In genomic region chrX:154487518-154488290, GRCh38 we compare ENCODE assay signal across 10 cellular contexts. TPM values are rescaled to one million over a fixed set of nuclear protein-coding genes. Genes with fewer than 3 reads are reported as not detected.
DNase-seq lines count a peak whose midpoint lies in the region; ATAC-seq and TF ChIP-seq lines count a peak whose summit lies in the region.
"Had no signal": no experiment of that assay in that cellular context is flagged by ENCODE, and none has a peak within 500 bp of the region (broad histone marks: within the 10 kb centered on the region; RNA-seq: fewer than 3 reads in every experiment).

No MANE protein-coding gene starts in this region.

- CTCF ChIA-PET in activated CD8-positive, alpha-beta T cell treated with anti-CD3 and anti-CD28 coated beads for 36 hours (lab: Charles Lee): interaction anchor here (1.2 kb wide), 1 partner anchor 48 kb away, joined by 3 read pairs; no protein-coding TSS in a partner anchor
- CTCF ChIA-PET in activated CD8-positive, alpha-beta T cell treated with anti-CD3 and anti-CD28 coated beads, Interleukin-2, amount 10 ng/mL, durations not matched to agents 7 days and 5 days (lab: Charles Lee): interaction anchor here (1.8 kb wide), 1 partner anchor 39 kb away, joined by 4 read pairs; no protein-coding TSS in a partner anchor
- CTCF ChIA-PET in PC-9 (lab: Charles Lee): no interaction called here
- CTCF ChIA-PET in PC-3 (lab: Charles Lee): no interaction called here

- TF ChIP-seq POLR2A in gastroesophageal sphincter (IDR thresholded peaks at IDR 0.05): no peak

- intact Hi-C loops in activated CD8-positive, alpha-beta T cell treated with anti-CD3 and anti-CD28 coated beads for 36 hours (cut with micrococcal nuclease): no loop called here
- intact Hi-C loops in PC-9 (cut with micrococcal nuclease; ENCODE audit: unreplicated experiment) (loop anchor here (5.0 kb wide), 1 partner anchor 90 kb away; the partner anchor contains the start of gene RPL10), PC-3 (cut with micrococcal nuclease) (no loop called here)

- DNase-seq in activated CD8-positive, alpha-beta T cell treated with anti-CD3 and anti-CD28 coated beads for 36 hours: no peak
- no peak for DNase-seq in activated CD8-positive, alpha-beta T cell treated with anti-CD3 and anti-CD28 coated beads, Interleukin-2, amount 10 ng/mL, durations not matched to agents 7 days and 5 days
- DNase-seq in PC-9: no peak
- no peak for DNase-seq in smooth muscle cell (lab: John Stamatoyannopoulos, UW; ENCODE audit: unreplicated experiment)
- no peak for DNase-seq in NCI-H2029 treated with DMSO at 0.1 percent for 48 hours (lab: John Stamatoyannopoulos, UW)
- DNase-seq in PC-3: no peak
- DNase-seq: NCI-H1048 had no signal

- no TSS peak for BruUV-seq in PC-9 (replicated peaks; lab: Mats Ljungman, UMichigan)
- BruUV-seq in PC-3 (replicated peaks; lab: Mats Ljungman, UMichigan): no TSS peak

- no peak for TF ChIP-seq CTCF in activated CD8-positive, alpha-beta T cell treated with anti-CD3 and anti-CD28 coated beads for 36 hours (IDR thresholded peaks at IDR 0.05)
- TF ChIP-seq CTCF in PC-9 (conservative IDR thresholded peaks at IDR 0.05): no peak
- TF ChIP-seq CTCF in gastroesophageal sphincter (IDR thresholded peaks at IDR 0.05): no peak
- no peak for TF ChIP-seq CTCF in smooth muscle cell (IDR thresholded peaks at IDR 0.05; ENCODE audit: borderline replicate concordance, insufficient read depth, poor library complexity, severe bottlenecking)
- no peak for TF ChIP-seq CTCF in PC-3 (conservative IDR thresholded peaks at IDR 0.05; ENCODE audit: low read depth, low read length)

- POLR2A ChIA-PET in activated CD8-positive, alpha-beta T cell treated with anti-CD3 and anti-CD28 coated beads for 36 hours (lab: Charles Lee): interaction anchor here (0.9 to 2.6 kb wide), 4 partner anchors 10 to 88 kb away, joined by 3 to 16 read pairs (median 3); partner anchors contain the start of gene RPL10
- POLR2A ChIA-PET in activated CD8-positive, alpha-beta T cell treated with anti-CD3 and anti-CD28 coated beads, Interleukin-2, amount 10 ng/mL, durations not matched to agents 7 days and 5 days (lab: Charles Lee): interaction anchor here (0.6 to 2.4 kb wide), 5 partner anchors 29 to 139 kb away, joined by 3 to 8 read pairs (median 4); partner anchors contain the start of gene FAM3A
- POLR2A ChIA-PET in PC-9 (lab: Charles Lee; ENCODE audit: unreplicated experiment): interaction anchor here (1.0 kb wide), 1 partner anchor 117 kb away, joined by 12 read pairs; no protein-coding TSS in a partner anchor
- POLR2A ChIA-PET in PC-3 (lab: Charles Lee; ENCODE audit: unreplicated experiment): no interaction called here

- H3K36me3 ChIP-seq in PC-9 (ENCODE audit: low read depth): no peaks in the 10 kb centered on the region
- H3K36me3 ChIP-seq in gastroesophageal sphincter: peaks cover 0 to 25% of the 10 kb centered on the region in 2 donors
- no peaks in the 10 kb centered on the region for H3K36me3 ChIP-seq in smooth muscle cell (ENCODE audit: low read depth)
- H3K36me3 ChIP-seq in PC-3 (ENCODE audit: low read depth, low read length): peaks cover 15% of the 10 kb centered on the region
- H3K36me3 ChIP-seq: neutrophil had no signal

- peaks cover 18% of the 10 kb centered on the region for H3K36me3 Mint-ChIP-seq in activated CD8-positive, alpha-beta T cell treated with anti-CD3 and anti-CD28 coated beads for 36 hours (ENCODE audit: low read depth)
- H3K36me3 Mint-ChIP-seq in activated CD8-positive, alpha-beta T cell treated with anti-CD3 and anti-CD28 coated beads, Interleukin-2, amount 10 ng/mL, durations not matched to agents 7 days and 5 days (ENCODE audit: low read depth): peaks cover 25% of the 10 kb centered on the region

- no peak overlapping the region for H3K27ac Mint-ChIP-seq in activated CD8-positive, alpha-beta T cell treated with anti-CD3 and anti-CD28 coated beads for 36 hours
- H3K27ac Mint-ChIP-seq in activated CD8-positive, alpha-beta T cell treated with anti-CD3 and anti-CD28 coated beads, Interleukin-2, amount 10 ng/mL, durations not matched to agents 7 days and 5 days: no peak overlapping the region

- WGBS in gastroesophageal sphincter (ENCODE audit: low coverage in 1 of 2), 2 donors: 76 to 81% methylated on average over 3 to 6 of the region's 28 CpGs
- WGBS in smooth muscle cell (ENCODE audit: low lambda C conversion rate): 93% methylated on average over 28 of the region's 28 CpGs

- H3K4me1 Mint-ChIP-seq in activated CD8-positive, alpha-beta T cell treated with anti-CD3 and anti-CD28 coated beads for 36 hours (ENCODE audit: low read depth): peaks cover 29% of the 10 kb centered on the region
- H3K4me1 Mint-ChIP-seq in activated CD8-positive, alpha-beta T cell treated with anti-CD3 and anti-CD28 coated beads, Interleukin-2, amount 10 ng/mL, durations not matched to agents 7 days and 5 days (ENCODE audit: low read depth): peaks cover 37% of the 10 kb centered on the region

- H3K4me3 ChIP-seq in PC-9 (no peak overlapping the region), gastroesophageal sphincter (no peak overlapping the region), smooth muscle cell (no peak overlapping the region), PC-3 (ENCODE audit: low read length) (no peak overlapping the region)

- H3K4me1 ChIP-seq in PC-9 (replicated peaks; ENCODE audit: insufficient read depth): peaks cover 30% of the 10 kb centered on the region
- peaks cover 0 to 55% (median 4%) of the 10 kb centered on the region in 3 donors for H3K4me1 ChIP-seq in gastroesophageal sphincter
- H3K4me1 ChIP-seq in smooth muscle cell (ENCODE audit: low read depth): peaks cover 3% of the 10 kb centered on the region
- H3K4me1 ChIP-seq in PC-3 (ENCODE audit: insufficient read depth, low read length): peaks cover 34% of the 10 kb centered on the region

- H4K20me1 ChIP-seq in PC-9 (ENCODE audit: insufficient read depth) (no peaks in the 10 kb centered on the region), smooth muscle cell (ENCODE audit: low read depth) (no peaks in the 10 kb centered on the region), PC-3 (ENCODE audit: low read length) (no peaks in the 10 kb centered on the region)

- H3K79me2 ChIP-seq in PC-9 (ENCODE audit: low read depth) (peaks cover 14% of the 10 kb centered on the region), smooth muscle cell (ENCODE audit: low read depth) (peaks cover 12% of the 10 kb centered on the region), PC-3 (ENCODE audit: low read length) (peaks cover 52% of the 10 kb centered on the region)

- H3F3A ChIP-seq in PC-9 (ENCODE audit: insufficient read depth, low read depth): peaks cover 9% of the 10 kb centered on the region; the same call in 1 of the 2 replicates
- no peaks in the 10 kb centered on the region for H3F3A ChIP-seq in smooth muscle cell (ENCODE audit: low read depth)
- no peaks in the 10 kb centered on the region for H3F3A ChIP-seq in PC-3 (ENCODE audit: low read length, unreplicated experiment)

- H2AFZ ChIP-seq in PC-9 (no peak overlapping the region), smooth muscle cell (ENCODE audit: low read depth) (no peak overlapping the region), PC-3 (ENCODE audit: low read length) (no peak overlapping the region)

- H3K27ac ChIP-seq in PC-9 (no peak overlapping the region), gastroesophageal sphincter (peak overlapping the region in 3 of 4 donors; percentile 84 to 90 (median 90)), smooth muscle cell (ENCODE audit: low read depth) (peak overlapping the region; percentile 70), PC-3 (ENCODE audit: low read length) (no peak overlapping the region)

- peak overlapping the region; percentile 71 for H3K4me3 Mint-ChIP-seq in activated CD8-positive, alpha-beta T cell treated with anti-CD3 and anti-CD28 coated beads for 36 hours
- no peak overlapping the region for H3K4me3 Mint-ChIP-seq in activated CD8-positive, alpha-beta T cell treated with anti-CD3 and anti-CD28 coated beads, Interleukin-2, amount 10 ng/mL, durations not matched to agents 7 days and 5 days

- no peak for ATAC-seq in activated CD8-positive, alpha-beta T cell treated with anti-CD3 and anti-CD28 coated beads for 36 hours
- ATAC-seq in activated CD8-positive, alpha-beta T cell treated with anti-CD3 and anti-CD28 coated beads, Interleukin-2, amount 10 ng/mL, durations not matched to agents 7 days and 5 days: no peak
- ATAC-seq in gastroesophageal sphincter: no peak
- no peak for ATAC-seq in HG02571 (IDR thresholded peaks at IDR 0.05; ENCODE audit: unreplicated experiment)
- no peak for ATAC-seq in PC-3

- H3K9me3 ChIP-seq in PC-9 (ENCODE audit: insufficient read depth, low read depth): no peaks in the 10 kb centered on the region
- no peaks in the 10 kb centered on the region for H3K9me3 ChIP-seq in gastroesophageal sphincter
- no peaks in the 10 kb centered on the region for H3K9me3 ChIP-seq in smooth muscle cell (replicated peaks; ENCODE audit: low read depth)
- H3K9me3 ChIP-seq in PC-3 (ENCODE audit: low read length): no peaks in the 10 kb centered on the region
- H3K9me3 ChIP-seq: neutrophil had no signal

- H3K27me3 ChIP-seq in PC-9 (ENCODE audit: insufficient read depth, low read depth) (no peaks in the 10 kb centered on the region), gastroesophageal sphincter (no peaks in the 10 kb centered on the region), smooth muscle cell (ENCODE audit: low read depth) (no peaks in the 10 kb centered on the region), PC-3 (ENCODE audit: low read length) (no peaks in the 10 kb centered on the region)
- H3K27me3 ChIP-seq: neutrophil had no signal

- no peak overlapping the region for H3K9ac ChIP-seq in smooth muscle cell (ENCODE audit: low read depth)
- no peak overlapping the region for H3K9ac ChIP-seq in PC-3 (ENCODE audit: low read length)

- TF ChIP-seq EP300 in gastroesophageal sphincter (IDR thresholded peaks at IDR 0.05): no peak

- H3K27me3 Mint-ChIP-seq in activated CD8-positive, alpha-beta T cell treated with anti-CD3 and anti-CD28 coated beads for 36 hours: no peaks in the 10 kb centered on the region
- no peaks in the 10 kb centered on the region for H3K27me3 Mint-ChIP-seq in activated CD8-positive, alpha-beta T cell treated with anti-CD3 and anti-CD28 coated beads, Interleukin-2, amount 10 ng/mL, durations not matched to agents 7 days and 5 days (ENCODE audit: low read depth)

- no peaks in the 10 kb centered on the region for H3K9me2 ChIP-seq in PC-9 (ENCODE audit: insufficient read depth)
- no peaks in the 10 kb centered on the region for H3K9me2 ChIP-seq in PC-3 (replicated peaks; ENCODE audit: low read length)

- peak overlapping the region; percentile 57; the same call in 1 of the 2 replicates for H3K4me2 ChIP-seq in PC-9
- peak overlapping the region; percentile 80 for H3K4me2 ChIP-seq in smooth muscle cell
- no peak overlapping the region for H3K4me2 ChIP-seq in PC-3 (ENCODE audit: low read length)

- H3K9me3 Mint-ChIP-seq in activated CD8-positive, alpha-beta T cell treated with anti-CD3 and anti-CD28 coated beads for 36 hours: no peaks in the 10 kb centered on the region
- no peaks in the 10 kb centered on the region for H3K9me3 Mint-ChIP-seq in activated CD8-positive, alpha-beta T cell treated with anti-CD3 and anti-CD28 coated beads, Interleukin-2, amount 10 ng/mL, durations not matched to agents 7 days and 5 days (ENCODE audit: insufficient read depth)

RNA-seq across cellular contexts. Expression of gene UBL4A, which starts 1.3 kb away (rescaled TPM):
- total RNA-seq in activated CD8-positive, alpha-beta T cell treated with anti-CD3 and anti-CD28 coated beads for 36 hours: 10 to 100 TPM; 46.5 to 47.6 TPM
- 10 to 100 TPM; 52.1 to 54.0 TPM for total RNA-seq in activated CD8-positive, alpha-beta T cell treated with anti-CD3 and anti-CD28 coated beads, Interleukin-2, amount 10 ng/mL, durations not matched to agents 7 days and 5 days
- 80.7 and 81.6 TPM in 2 replicates for total RNA-seq in PC-9 (2021)
- total RNA-seq in gastroesophageal sphincter: 10 to 100 TPM; 35.9 to 80.2 (median 47.0) TPM
- 28.7 and 42.1 TPM in 2 replicates for total RNA-seq in smooth muscle cell
- polyA plus RNA-seq in smooth muscle cell: 46.9 and 50.8 TPM in 2 replicates
- 92.3 and 101 TPM in 2 replicates for total RNA-seq in PC-3 (2014; rRNA removed)

RNA-seq across cellular contexts. Expression of gene SLC10A3, which starts 2.7 kb away (rescaled TPM):
- total RNA-seq in activated CD8-positive, alpha-beta T cell treated with anti-CD3 and anti-CD28 coated beads for 36 hours: 10 to 100 TPM; 13.2 to 14.1 TPM
- total RNA-seq in activated CD8-positive, alpha-beta T cell treated with anti-CD3 and anti-CD28 coated beads, Interleukin-2, amount 10 ng/mL, durations not matched to agents 7 days and 5 days: 10 to 100 TPM; 29.1 to 30.8 TPM
- 38.3 and 54.9 TPM in 2 replicates for total RNA-seq in PC-9 (2021)
- 10 to 100 TPM; 21.7 to 40.0 (median 31.8) TPM for total RNA-seq in gastroesophageal sphincter
- total RNA-seq in smooth muscle cell: 26.8 and 34.7 TPM in 2 replicates
- 52.1 and 63.1 TPM in 2 replicates for polyA plus RNA-seq in smooth muscle cell
- total RNA-seq in PC-3 (2014; rRNA removed): 42.1 and 50.6 TPM in 2 replicates

RNA-seq across cellular contexts. Expression of gene LAGE3, which starts 8.6 kb away (rescaled TPM):
- 10 to 100 TPM; 49.8 to 50.1 TPM for total RNA-seq in activated CD8-positive, alpha-beta T cell treated with anti-CD3 and anti-CD28 coated beads for 36 hours
- 10 to 100 TPM; 49.6 to 51.0 TPM for total RNA-seq in activated CD8-positive, alpha-beta T cell treated with anti-CD3 and anti-CD28 coated beads, Interleukin-2, amount 10 ng/mL, durations not matched to agents 7 days and 5 days
- 63.9 and 82.5 TPM in 2 replicates for total RNA-seq in PC-9 (2021)
- total RNA-seq in gastroesophageal sphincter: 10 to 100 TPM; 16.3 to 21.3 (median 17.2) TPM
- total RNA-seq in smooth muscle cell: 33.8 and 39.7 TPM in 2 replicates
- 52.7 and 66.1 TPM in 2 replicates for polyA plus RNA-seq in smooth muscle cell
- total RNA-seq in PC-3 (2014; rRNA removed): 82.8 and 87.4 TPM in 2 replicates

RNA-seq across cellular contexts. Expression of gene FAM3A, which starts 28.3 kb away (rescaled TPM):
- 10 to 100 TPM; 27.9 to 31.9 TPM for total RNA-seq in activated CD8-positive, alpha-beta T cell treated with anti-CD3 and anti-CD28 coated beads for 36 hours
- total RNA-seq in activated CD8-positive, alpha-beta T cell treated with anti-CD3 and anti-CD28 coated beads, Interleukin-2, amount 10 ng/mL, durations not matched to agents 7 days and 5 days: 10 to 100 TPM; 28.5 to 31.6 TPM
- total RNA-seq in PC-9 (2021) (60.3 and 69.3 TPM in 2 replicates), gastroesophageal sphincter (10 to 100 TPM; 36.6 to 44.4 (median 40.5) TPM), smooth muscle cell (13.6 and 16.0 TPM in 2 replicates), PC-3 (2014; rRNA removed) (69.2 and 88.0 TPM in 2 replicates)
- 49.1 and 53.7 TPM in 2 replicates for polyA plus RNA-seq in smooth muscle cell

RNA-seq across cellular contexts. Expression of gene PLXNA3, which starts 29.6 kb away (rescaled TPM):
- total RNA-seq in activated CD8-positive, alpha-beta T cell treated with anti-CD3 and anti-CD28 coated beads for 36 hours: 10 to 100 TPM; 36.5 to 40.5 TPM
- total RNA-seq in activated CD8-positive, alpha-beta T cell treated with anti-CD3 and anti-CD28 coated beads, Interleukin-2, amount 10 ng/mL, durations not matched to agents 7 days and 5 days: 10 to 100 TPM; 48.9 to 53.6 TPM
- total RNA-seq in PC-9 (2021) (109 and 124 TPM in 2 replicates), gastroesophageal sphincter (10 to 100 TPM in 2 of 4 donors, 1 to 10 TPM in 2; 1.5 to 13.9 (median 8.2) TPM), smooth muscle cell (15.1 and 33.6 TPM in 2 replicates), PC-3 (2014; rRNA removed) (5.3 and 21.8 TPM in 2 replicates)
- 38.2 and 60.2 TPM in 2 replicates for polyA plus RNA-seq in smooth muscle cell

Comparison
In these comparisons a context has a peak if more than half of its experiments do, and no peak if none do; other contexts are left out.
1. H3K27ac ChIP-seq: peak in gastroesophageal sphincter (3 of 4) and smooth muscle cell (single experiment); none in PC-9 (single experiment) and PC-3 (single experiment).
2. CTCF ChIA-PET loops: an anchor here in activated CD8-positive, alpha-beta T cell treated with anti-CD3 and anti-CD28 coated beads for 36 hours (1.2 kb wide) and activated CD8-positive, alpha-beta T cell treated with anti-CD3 and anti-CD28 coated beads, Interleukin-2, amount 10 ng/mL, durations not matched to agents 7 days and 5 days (1.8 kb wide); none called in PC-9 and PC-3.